32 cellular contexts compared by ENCODE assay signal in genomic region chr19:32303193-32303592, GRCh38. TPM values are rescaled to one million over a fixed set of nuclear protein-coding genes. Genes with fewer than 3 reads are reported as not detected.
DNase-seq lines count a peak whose midpoint lies in the region; ATAC-seq, FAIRE-seq and TF ChIP-seq lines count a peak whose summit lies in the region.
"Had no signal": no experiment of that assay in that cellular context is flagged by ENCODE, and none has a peak within 500 bp of the region (broad histone marks: within the 10 kb centered on the region; RNA-seq: fewer than 3 reads in every experiment).

No MANE protein-coding gene starts in this region.

- H3K4me3 ChIP-seq in SK-N-SH (ENCODE audit: low read depth in 2 of 2, low read length in 1 of 2), result no peak overlapping the region
- H3K4me3 ChIP-seq in HepG2 (replicated peaks in 1 of 3; ENCODE audit: insufficient read depth in 1 of 3, low read depth in 2 of 3, low read length in 3 of 3), result no peak overlapping the region
- H3K4me3 ChIP-seq in right lobe of liver, result no peak overlapping the region
- H3K4me3 ChIP-seq in A549, result no peak overlapping the region
- H3K4me3 ChIP-seq: BLaER1; BLaER1 treated with 17β-estradiol and CSF1 and Interleukin-3, amounts not matched to agents 10 nM and 100 nM had no signal

- BruUV-seq in HepG2 (replicated peaks; lab: Mats Ljungman, UMichigan), result no TSS peak

- DNase-seq in SK-N-SH, result no peak
- no peak for DNase-seq in HepG2 (ENCODE audit: low spot score)
- no peak for DNase-seq in right lobe of liver
- no peak for DNase-seq in A549 (ENCODE audit: low read depth in 1 of 2, low spot score in 1 of 2)
- no peak for DNase-seq in GM19238 (ENCODE audit: insufficient read length, low spot score)
- DNase-seq: 8988T; ACHN; AML-193; BE2C; C1 segment of cervical spinal cord; Caco-2; Calu3; CD4-positive, alpha-beta memory T cell; CD4-positive, alpha-beta T cell; CD4-positive, CD25-positive, alpha-beta regulatory T cell; CD8-positive, alpha-beta memory T cell; CD8-positive, alpha-beta T cell; COR-L47; DMS 273 treated with DMSO at 0.1 percent for 48 hours; DMS153; DMS53; DMS79; DMS79 treated with DMSO at 0.1 percent for 48 hours; DND-41; EL had no signal

- H3K9me2 ChIP-seq in SK-N-SH, result no peaks in the 10 kb centered on the region

- no peaks in the 10 kb centered on the region for H3K79me2 ChIP-seq in SK-N-SH (ENCODE audit: insufficient read depth)
- no peaks in the 10 kb centered on the region for H3K79me2 ChIP-seq in HepG2 (ENCODE audit: insufficient read depth, low read length)

- H3K9ac ChIP-seq in SK-N-SH, result no peak overlapping the region
- no peak overlapping the region for H3K9ac ChIP-seq in HepG2 (ENCODE audit: insufficient read depth, low read depth, low read length)
- H3K9ac ChIP-seq: BLaER1; BLaER1 treated with 17β-estradiol and CSF1 and Interleukin-3, amounts not matched to agents 10 nM and 100 nM had no signal

- H3K4me1 ChIP-seq in SK-N-SH (ENCODE audit: control insufficient read depth in 1 of 2, insufficient read depth in 2 of 2, low read depth in 1 of 2, low read length in 1 of 2) (no peaks in the 10 kb centered on the region), HepG2 (ENCODE audit: insufficient read depth, low read length) (no peaks in the 10 kb centered on the region), right lobe of liver (no peaks in the 10 kb centered on the region), A549 (no peaks in the 10 kb centered on the region)
- H3K4me1 ChIP-seq: BE2C, BLaER1, Caco-2 had no signal

- TF ChIP-seq RAD21 in SK-N-SH (IDR thresholded peaks at IDR 0.05; ENCODE audit: low read length) (no peak), HepG2 (CRISPR knock-in tag; IDR thresholded peaks at IDR 0.05) (no peak), A549 (conservative IDR thresholded peaks at IDR 0.05 in 1 of 2, IDR thresholded peaks at IDR 0.05 in 1 of 2) (no peak)

- H3K9me3 ChIP-seq in SK-N-SH, result no peaks in the 10 kb centered on the region
- 0 out of 2 replicates have a peak, but pooled peaks cover 9% of the 10 kb centered on the region for H3K9me3 ChIP-seq in HepG2 (ENCODE audit: low read length)
- H3K9me3 ChIP-seq in right lobe of liver, result no peaks in the 10 kb centered on the region
- peaks cover 48% of the 10 kb centered on the region for H3K9me3 ChIP-seq in A549
- H3K9me3 ChIP-seq: BE2C had no signal

- ATAC-seq in SK-N-SH treated with all-trans-retinoic acid at 6 μM for 48 hours, result no peak
- ATAC-seq in HepG2, result no peak
- ATAC-seq in right lobe of liver, result no peak
- ATAC-seq in A549, result no peak
- ATAC-seq: CD8-positive, alpha-beta T cell had no signal

- no peak overlapping the region for H3K4me2 ChIP-seq in SK-N-SH
- no peak overlapping the region for H3K4me2 ChIP-seq in HepG2 (ENCODE audit: low read depth, low read length)
- H3K4me2 ChIP-seq in A549, result no peak overlapping the region
- H3K4me2 ChIP-seq: BLaER1; BLaER1 treated with 17β-estradiol and CSF1 and Interleukin-3, amounts not matched to agents 10 nM and 100 nM had no signal

- TF ChIP-seq CTCF in SK-N-SH (IDR thresholded peaks at IDR 0.05), result no peak
- TF ChIP-seq CTCF in HepG2 (CRISPR knock-in tag; IDR thresholded peaks at IDR 0.05), result no peak
- no peak for TF ChIP-seq CTCF in right lobe of liver (IDR thresholded peaks at IDR 0.05)
- TF ChIP-seq CTCF in A549 (IDR thresholded peaks at IDR 0.05), result no peak

- in situ Hi-C loops in HepG2 (cut with HindIII; ENCODE audit: extremely low pct_ligation_motif_present, low pct_unique_long_range_greater_than_20kb), result no loop called here

- H4K20me1 ChIP-seq in SK-N-SH (ENCODE audit: insufficient read depth) (no peaks in the 10 kb centered on the region), HepG2 (ENCODE audit: insufficient read depth, low read length) (no peaks in the 10 kb centered on the region)
- H4K20me1 ChIP-seq: BLaER1; BLaER1 treated with 17β-estradiol and CSF1 and Interleukin-3, amounts not matched to agents 10 nM and 100 nM had no signal

- H3K27ac ChIP-seq in SK-N-SH (ENCODE audit: low read depth in 2 of 2, low read length in 1 of 2), result no peak overlapping the region
- H3K27ac ChIP-seq in HepG2 (ENCODE audit: extremely low read length, insufficient read depth, low read length), result no peak overlapping the region
- no peak overlapping the region for H3K27ac ChIP-seq in right lobe of liver
- no peak overlapping the region for H3K27ac ChIP-seq in A549
- H3K27ac ChIP-seq: 22Rv1; BLaER1; BLaER1 treated with 17β-estradiol and CSF1 and Interleukin-3, amounts not matched to agents 10 nM and 100 nM; C4-2B had no signal

- no peaks in the 10 kb centered on the region for H3F3A ChIP-seq in SK-N-SH (replicated peaks; ENCODE audit: insufficient read depth)

- POLR2A ChIA-PET in SK-N-SH (lab: Yijun Ruan, JAX), result no interaction called here
- POLR2A ChIA-PET in HepG2 (lab: Yijun Ruan, JAX), result no interaction called here
- POLR2A ChIA-PET in A549 (lab: Yijun Ruan, JAX), result no interaction called here

- no peak for TF ChIP-seq EP300 in SK-N-SH (IDR thresholded peaks at IDR 0.05; ENCODE audit: borderline replicate concordance in 1 of 2, low read depth in 1 of 2, low read length in 1 of 2)
- no peak for TF ChIP-seq EP300 in HepG2 (IDR thresholded peaks at IDR 0.05; ENCODE audit: low read depth in 2 of 2, low read length in 2 of 2)
- no peak for TF ChIP-seq EP300 in HepG2 (CRISPR knock-in tag; IDR thresholded peaks at IDR 0.05; ENCODE audit: borderline replicate concordance)
- TF ChIP-seq EP300 in A549 (IDR thresholded peaks at IDR 0.05), result no peak

- TF ChIP-seq POLR2A in HepG2 (IDR thresholded peaks at IDR 0.05; ENCODE audit: insufficient read depth in 1 of 2, low read depth in 2 of 2, low read length in 2 of 2), result no peak
- TF ChIP-seq POLR2A in right lobe of liver (IDR thresholded peaks at IDR 0.05), result no peak
- TF ChIP-seq POLR2A in A549 (IDR thresholded peaks at IDR 0.05; ENCODE audit: low read length), result no peak

- no peaks in the 10 kb centered on the region for H3K36me3 ChIP-seq in SK-N-SH (replicated peaks in 1 of 2; ENCODE audit: control insufficient read depth in 1 of 2, insufficient read depth in 2 of 2, low read length in 1 of 2)
- H3K36me3 ChIP-seq in HepG2 (replicated peaks in 1 of 2; ENCODE audit: control insufficient read depth in 1 of 2, insufficient read depth in 2 of 2, low read length in 2 of 2), result no peaks in the 10 kb centered on the region
- no peaks in the 10 kb centered on the region for H3K36me3 ChIP-seq in right lobe of liver
- H3K36me3 ChIP-seq: BE2C; BLaER1; BLaER1 treated with 17β-estradiol and CSF1 and Interleukin-3, amounts not matched to agents 10 nM and 100 nM had no signal

- intact Hi-C loops in HepG2 (cut with micrococcal nuclease; ENCODE audit: unreplicated experiment), result no loop called here
- intact Hi-C loops in right lobe of liver (cut with DNase I), result no loop called here

- CTCF ChIA-PET in SK-N-SH (lab: Yijun Ruan, JAX) (interaction anchor here (1.9 kb wide), 1 partner anchor 16 kb away, joined by 5 read pairs; no protein-coding TSS in a partner anchor), HepG2 (lab: Yijun Ruan, JAX; ENCODE audit: low intra/inter-chr PET ratio, low total read pairs) (no interaction called here), A549 (lab: Yijun Ruan, JAX) (interaction anchor here (0.8 to 1.2 kb wide), 3 partner anchors 11 to 16 kb away, joined by 3 read pairs; no protein-coding TSS in a partner anchor)

- no peak overlapping the region for H2AFZ ChIP-seq in SK-N-SH (ENCODE audit: low read depth)
- no peak overlapping the region for H2AFZ ChIP-seq in HepG2 (ENCODE audit: low read length)

- WGBS in SK-N-SH (ENCODE audit: low lambda C conversion rate), result 13% methylated on average over 1 of the region's 1 CpG
- 0% methylated on average over 1 of the region's 1 CpG for WGBS in HepG2 (ENCODE audit: low lambda C conversion rate)
- WGBS in right lobe of liver (ENCODE audit: insufficient coverage, low coverage, low lambda C conversion rate, missing lambda C conversion rate), result 58% methylated on average over 1 of the region's 1 CpG
- WGBS in A549 (ENCODE audit: missing lambda C conversion rate), result 0% methylated on average over 1 of the region's 1 CpG

- no peaks in the 10 kb centered on the region for H3K27me3 ChIP-seq in SK-N-SH (ENCODE audit: insufficient read depth)
- no peaks in the 10 kb centered on the region for H3K27me3 ChIP-seq in HepG2 (ENCODE audit: control insufficient read depth in 1 of 2, insufficient read depth in 2 of 2, low read length in 2 of 2)
- H3K27me3 ChIP-seq in right lobe of liver, result no peaks in the 10 kb centered on the region
- H3K27me3 ChIP-seq: BE2C, BLaER1 had no signal

- FAIRE-seq in HepG2 (lab: Jason Lieb, UNC) (no peak), A549 (lab: Jason Lieb, UNC) (peak; percentile 72)
- FAIRE-seq: A204.1, D721Med had no signal

RNA-seq across cellular contexts. Expression of gene ZNF507, which starts 42.2 kb away (rescaled TPM):
- polyA plus RNA-seq in SK-N-SH (2012; rRNA removed) (6.8 and 9.1 TPM in 2 replicates), HepG2 (2011; rRNA removed) (9.3 and 10.9 TPM in 2 replicates), A549 (2011; rRNA removed) (49.8 and 50.1 TPM in 2 replicates), A549 (2017; fragmentation: RNase III; extraction: RNeasy Plus Mini Kit Qiagen cat#74134 plus additional on column Dnase treatment) (14.0 to 14.9 TPM (median 14.6 TPM) in 3 replicates)
- 7.8 and 8.8 TPM in 2 replicates for polyA plus RNA-seq in SK-N-SH (2012; cell fraction: cytosol; rRNA removed)
- 6.3 and 12.5 TPM in 2 replicates for polyA plus RNA-seq in SK-N-SH (2012; cell fraction: nucleus; rRNA removed)
- total RNA-seq in HepG2 (2016; rRNA removed; fragmentation: Illumina TruSeq; extraction: Trizol) (7.3 and 16.4 TPM in 2 replicates), right lobe of liver (10 to 100 TPM in 2 of 6 experiments, 1 to 10 TPM in 4; 7.1 to 10.9 (median 9.1) TPM)
- 1.8 TPM in 2 replicates for total RNA-seq in HepG2 (2016; cell fraction: cytosol; rRNA removed; fragmentation: Illumina TruSeq; extraction: Trizol; ENCODE audit: low read depth)
- 6.3 and 13.8 TPM in 2 replicates for total RNA-seq in HepG2 (2016; cell fraction: insoluble cytoplasmic fraction; rRNA removed; fragmentation: Illumina TruSeq; extraction: Trizol)
- total RNA-seq in HepG2 (2016; cell fraction: membrane; rRNA removed; fragmentation: Illumina TruSeq; extraction: Trizol), result 5.9 and 7.7 TPM in 2 replicates
- total RNA-seq in HepG2 (2016; cell fraction: nucleus; rRNA removed; fragmentation: Illumina TruSeq; extraction: Trizol), result 17.9 and 18.0 TPM in 2 replicates
- polyA plus RNA-seq in HepG2 (2011; cell fraction: cytosol; rRNA removed), result 4.4 and 7.4 TPM in 2 replicates
- 9.6 and 11.6 TPM in 2 replicates for polyA plus RNA-seq in HepG2 (2011; cell fraction: nucleus; rRNA removed)
- 8.5 and 10.8 TPM in 2 replicates for polyA plus RNA-seq in HepG2 (2012)
- 0.23 and 0.26 TPM in 2 replicates for polyA plus RNA-seq in HepG2 (2016; cell fraction: cytosol; fragmentation: Illumina TruSeq; extraction: Trizol; ENCODE audit: low read depth)
- polyA plus RNA-seq in HepG2 (2016; cell fraction: insoluble cytoplasmic fraction; fragmentation: Illumina TruSeq; extraction: Trizol; ENCODE audit: low read depth), result 12.0 TPM in 2 replicates
- 1.4 and 1.5 TPM in 2 replicates for polyA plus RNA-seq in HepG2 (2016; cell fraction: membrane; fragmentation: Illumina TruSeq; extraction: Trizol; ENCODE audit: low read depth)
- polyA plus RNA-seq in HepG2 (2016; cell fraction: nucleus; fragmentation: Illumina TruSeq; extraction: Trizol; ENCODE audit: insufficient read depth, low read depth), result 20.3 and 21.4 TPM in 2 replicates
- 8.0 and 18.6 TPM in 2 replicates for polyA minus RNA-seq in HepG2 (2011; rRNA and poly(A)+ RNA removed; ENCODE audit: low replicate concordance)
- polyA minus RNA-seq in HepG2 (2011; cell fraction: cytosol; rRNA and poly(A)+ RNA removed), result 8.3 and 12.6 TPM in 2 replicates
- polyA minus RNA-seq in HepG2 (2011; cell fraction: nucleus; rRNA and poly(A)+ RNA removed), result 38.0 and 39.0 TPM in 2 replicates
- 11.6 and 12.2 TPM in 2 replicates for polyA plus RNA-seq in A549 (2012; cell fraction: cytosol; rRNA removed)
- 8.4 and 11.3 TPM in 2 replicates for polyA plus RNA-seq in A549 (2012; cell fraction: nucleus; rRNA removed)
- 40.2 and 42.9 TPM in 2 replicates for polyA minus RNA-seq in A549 (2011; rRNA and poly(A)+ RNA removed)
